Comparison of ENCODE assay signal across 26 cellular contexts in the genomic region with DNA sequence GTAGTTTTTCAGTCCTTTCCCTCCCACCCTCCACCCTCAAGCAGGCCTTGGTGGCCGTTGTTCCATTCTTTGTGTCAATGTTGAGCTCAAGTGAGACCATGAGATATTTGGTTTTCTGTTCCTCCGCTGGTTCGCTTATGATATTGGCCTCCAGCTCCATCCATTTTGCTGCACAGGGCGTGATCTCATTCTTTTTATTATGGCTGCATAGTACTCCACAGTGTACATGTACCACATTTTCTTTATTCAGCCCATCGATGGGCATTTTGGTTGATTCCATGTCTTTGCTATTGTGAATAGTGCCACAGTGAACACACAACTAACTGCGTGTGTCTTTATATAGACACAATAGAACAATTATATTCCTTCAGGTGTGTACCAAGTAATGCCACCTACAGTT. TPM values are rescaled to one million over a fixed set of nuclear protein-coding genes. Genes with fewer than 3 reads are reported as not detected.
"Had no signal": no experiment of that assay in that cellular context is flagged by ENCODE, and none has a peak within 500 bp of the region (broad histone marks: within the 10 kb centered on the region; RNA-seq: fewer than 3 reads in every experiment).

No MANE protein-coding gene starts in this region.

- DNase-seq: heart right ventricle; left ventricle myocardium inferior; mesendoderm; naive thymus-derived CD4-positive, alpha-beta T cell; occipital lobe; right lobe of liver; stimulated activated CD4-positive, alpha-beta T cell treated with anti-CD3 and anti-CD28 coated beads, Interleukin-12 subunit alpha, Interleukin-12 subunit beta, amount 100 ng/mL, for 4 hours; stimulated activated CD4-positive, alpha-beta T cell treated with anti-CD3 and anti-CD28 coated beads, Interleukin-15, amount 100 ng/mL, for 24 hours; stimulated activated CD4-positive, alpha-beta T cell treated with anti-CD3 and anti-CD28 coated beads, Interleukin-2, amount 100 ng/mL, for 24 hours; stimulated activated CD4-positive, alpha-beta T cell treated with anti-CD3 and anti-CD28 coated beads, Interleukin-4, amount 100 ng/mL, for 1 hour; stimulated activated naive B cell treated with anti-CD40 and anti-IgM and Interleukin-4, amounts not matched to agents 10 μg/mL and 1 μg/mL and 100 μg/mL, for 72 hours; stimulated activated naive CD8-positive, alpha-beta T cell treated with anti-CD3 and anti-CD28 coated beads, Interleukin-15, Interleukin-2, amounts not matched to agents 100 U/mL and 50 U/mL, for 24 hours; stomach; testis; tibial artery had no signal

- H3K4me3 Mint-ChIP-seq: mesothelial cell of epicardium; naive thymus-derived CD4-positive, alpha-beta T cell; natural killer cell treated with Interleukin-12 subunit alpha and Interleukin-12 subunit beta and Interleukin-15 and Interleukin-18, amount 100 ng/mL, for 72 hours; neural crest cell; stimulated activated naive B cell treated with anti-CD40 and anti-IgM and Interleukin-4, amounts not matched to agents 10 μg/mL and 1 μg/mL and 100 μg/mL, for 72 hours had no signal

- H3K36me3 Mint-ChIP-seq: natural killer cell treated with Interleukin-12 subunit alpha and Interleukin-12 subunit beta and Interleukin-15 and Interleukin-18, amount 100 ng/mL, for 72 hours; stimulated activated naive B cell treated with anti-CD40 and anti-IgM and Interleukin-4, amounts not matched to agents 10 μg/mL and 1 μg/mL and 100 μg/mL, for 72 hours had no signal

- H3K4me3 ChIP-seq: heart right ventricle, hepatocyte, left ventricle myocardium inferior, lung, right atrium auricular region, right lobe of liver, skin epidermis, stomach, testis, tibial artery, upper lobe of left lung had no signal

- H3K9ac ChIP-seq: parathyroid adenoma had no signal

- H3K27ac ChIP-seq: heart right ventricle, hepatocyte, left ventricle myocardium inferior, neutrophil, parathyroid adenoma, right atrium auricular region, right lobe of liver, skin epidermis, stomach, testis, tibial artery had no signal

- H3K9me3 ChIP-seq: heart right ventricle, left ventricle myocardium inferior, neutrophil, right atrium auricular region, right lobe of liver, stomach, testis, tibial artery, upper lobe of left lung had no signal

- H3K27ac Mint-ChIP-seq: mesothelial cell of epicardium; naive thymus-derived CD4-positive, alpha-beta T cell; natural killer cell treated with Interleukin-12 subunit alpha and Interleukin-12 subunit beta and Interleukin-15 and Interleukin-18, amount 100 ng/mL, for 72 hours; progenitor cell of endocrine pancreas; stimulated activated naive B cell treated with anti-CD40 and anti-IgM and Interleukin-4, amounts not matched to agents 10 μg/mL and 1 μg/mL and 100 μg/mL, for 72 hours had no signal

- H3K36me3 ChIP-seq: left ventricle myocardium inferior, neutrophil, right atrium auricular region, right lobe of liver, stomach, tibial artery, upper lobe of left lung had no signal

- H3K4me1 Mint-ChIP-seq: naive thymus-derived CD4-positive, alpha-beta T cell; stimulated activated naive B cell treated with anti-CD40 and anti-IgM and Interleukin-4, amounts not matched to agents 10 μg/mL and 1 μg/mL and 100 μg/mL, for 72 hours had no signal

- H2AFZ ChIP-seq: hepatocyte, parathyroid adenoma had no signal

- H3K9me3 Mint-ChIP-seq: natural killer cell treated with Interleukin-12 subunit alpha and Interleukin-12 subunit beta and Interleukin-15 and Interleukin-18, amount 100 ng/mL, for 72 hours; neural crest cell had no signal

- H3K27me3 Mint-ChIP-seq: progenitor cell of endocrine pancreas had no signal

- ATAC-seq: heart right ventricle; naive thymus-derived CD4-positive, alpha-beta T cell; natural killer cell treated with Interleukin-12 subunit alpha and Interleukin-12 subunit beta and Interleukin-15 and Interleukin-18, amount 100 ng/mL, for 72 hours; right lobe of liver; stimulated activated naive B cell treated with anti-CD40 and anti-IgM and Interleukin-4, amounts not matched to agents 10 μg/mL and 1 μg/mL and 100 μg/mL, for 72 hours; stimulated activated naive CD8-positive, alpha-beta T cell treated with anti-CD3 and anti-CD28 coated beads, Interleukin-15, Interleukin-2, amounts not matched to agents 100 U/mL and 50 U/mL, for 24 hours had no signal

- H3K4me2 ChIP-seq: hepatocyte had no signal

- H3K27me3 ChIP-seq: heart right ventricle, hepatocyte, right atrium auricular region, right lobe of liver, stomach, testis, tibial artery, upper lobe of left lung had no signal

RNA-seq across cellular contexts. Expression of a gene that starts 14.1 kb away (rescaled TPM):
- polyA plus RNA-seq: naive thymus-derived CD4-positive, alpha-beta T cell had no signal
